ENCODE assay signal across 8 cellular contexts in the genomic region with DNA sequence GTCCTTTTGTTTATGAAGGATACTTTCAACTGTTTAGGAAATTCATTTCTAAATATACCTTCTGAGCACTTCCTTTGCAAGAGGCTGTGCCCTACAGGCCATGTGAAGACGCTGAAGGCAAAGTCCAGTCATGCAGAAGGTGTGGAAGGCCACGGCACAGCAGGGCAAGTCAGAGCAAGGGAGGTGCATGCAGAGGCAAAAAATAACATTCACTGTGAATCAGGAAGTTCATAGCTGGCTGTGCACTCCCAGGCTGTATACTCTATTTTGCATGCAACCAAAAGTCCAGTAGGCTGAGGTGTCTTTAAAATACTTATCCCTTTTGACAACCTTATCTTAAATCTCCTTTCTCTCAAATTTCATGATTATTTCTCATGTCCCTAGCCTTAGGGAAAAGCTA. TPM values are rescaled to one million over a fixed set of nuclear protein-coding genes. Genes with fewer than 3 reads are reported as not detected.
A peak's percentile ranks its signal among the peaks of the same experiment; 100 is the strongest.
DNase-seq lines count a peak whose midpoint lies in the region; ATAC-seq and TF ChIP-seq lines count a peak whose summit lies in the region.

No MANE protein-coding gene starts in this region.

- no peak overlapping the region for H3K56ac ChIP-seq in H9 (ENCODE audit: insufficient read length, low read depth, low read length)

- no peak overlapping the region for H4K5ac ChIP-seq in H9 (ENCODE audit: insufficient read length, low read depth, low read length)

- H3K9me3 ChIP-seq in CD4-positive, alpha-beta memory T cell (ENCODE audit: control insufficient read depth in 1 of 2, low read length in 2 of 2) = no peaks in the 10 kb centered on the region
- no peaks in the 10 kb centered on the region for H3K9me3 ChIP-seq in left lung
- no peaks in the 10 kb centered on the region for H3K9me3 ChIP-seq in H9 (ENCODE audit: control insufficient read depth, low read depth, low read length)

- H4K91ac ChIP-seq in H9 (ENCODE audit: insufficient read length, low read depth, low read length) = no peak overlapping the region

- CTCF ChIA-PET in CD4-positive, alpha-beta memory T cell (lab: Charles Lee; ENCODE audit: partially characterized antibody) = interaction anchor here (1.3 to 1.4 kb wide), 2 partner anchors 22 to 233 kb away, joined by 5 to 7 read pairs; no protein-coding TSS in a partner anchor

- no peaks in the 10 kb centered on the region for H3K27me3 Mint-ChIP-seq in CD4-positive, alpha-beta memory T cell
- H3K27me3 Mint-ChIP-seq in activated naive CD8-positive, alpha-beta T cell treated with anti-CD3 and anti-CD28 coated beads, Interleukin-2, amount 10 ng/mL, durations not matched to agents 7 days and 5 days = no peaks in the 10 kb centered on the region
- no peaks in the 10 kb centered on the region for H3K27me3 Mint-ChIP-seq in H9 (ENCODE audit: low read depth)

- no peak overlapping the region for H3K4ac ChIP-seq in H9 (ENCODE audit: low read depth, low read length)

- no peaks in the 10 kb centered on the region for H4K20me1 ChIP-seq in H9 (ENCODE audit: control insufficient read depth, insufficient read depth, insufficient read length)

- H3K18ac ChIP-seq in H9 (ENCODE audit: insufficient read length, low read depth, low read length) = no peak overlapping the region

- no peaks in the 10 kb centered on the region for H3K27me3 ChIP-seq in CD4-positive, alpha-beta memory T cell (ENCODE audit: insufficient read depth, low read length)
- H3K27me3 ChIP-seq in left lung (no peaks in the 10 kb centered on the region), H9 (ENCODE audit: insufficient read depth, low read length) (no peaks in the 10 kb centered on the region)

- no peak overlapping the region for H2AFZ ChIP-seq in H9 (ENCODE audit: low read length)

- H3K36me3 ChIP-seq in CD4-positive, alpha-beta memory T cell (ENCODE audit: insufficient read depth, low read length) = no peaks in the 10 kb centered on the region
- H3K36me3 ChIP-seq in left lung = peaks cover 0 to 4% of the 10 kb centered on the region in 2 donors

- no peak overlapping the region for H2BK12ac ChIP-seq in H9 (ENCODE audit: insufficient read length, low read depth, low read length)

- no CpG with 5 or more reads among the region's 2 CpGs for WGBS in H9 (ENCODE audit: extremely low coverage, insufficient read length, low lambda C conversion rate)

- no peak overlapping the region for H3K9ac ChIP-seq in H9 (ENCODE audit: extremely low read depth, insufficient read length, low read length)

- no peak overlapping the region for H3T11ph ChIP-seq in H9 (ENCODE audit: low read length)

- no peak overlapping the region for H2AK5ac ChIP-seq in H9 (ENCODE audit: insufficient read length, low read length)

- no peak overlapping the region for H2BK20ac ChIP-seq in H9 (ENCODE audit: low read depth, low read length, poor library complexity, severe bottlenecking)

- ATAC-seq in activated naive CD8-positive, alpha-beta T cell treated with anti-CD3 and anti-CD28 coated beads, Interleukin-2, amount 10 ng/mL, durations not matched to agents 7 days and 5 days (ENCODE audit: low read depth) = peak; percentile 20
- peak; percentile 66 for ATAC-seq in left lung
- no peak for ATAC-seq in GM21526 (IDR thresholded peaks at IDR 0.05; ENCODE audit: low FRiP score, unreplicated experiment)

- peaks cover 57 to 88% (median 74%) of the 10 kb centered on the region in 4 donors for H3K4me1 Mint-ChIP-seq in CD4-positive, alpha-beta memory T cell
- H3K4me1 Mint-ChIP-seq in activated naive CD8-positive, alpha-beta T cell treated with anti-CD3 and anti-CD28 coated beads, Interleukin-2, amount 10 ng/mL, durations not matched to agents 7 days and 5 days = peaks cover 67% of the 10 kb centered on the region
- peaks cover 39 to 46% of the 10 kb centered on the region in 2 experiments for H3K4me1 Mint-ChIP-seq in H9

- H3K79me2 ChIP-seq in H9 (ENCODE audit: insufficient read depth, low read length) = peaks cover 4% of the 10 kb centered on the region; the same call in 1 of the 2 replicates

- peaks cover 0 to 4% of the 10 kb centered on the region in 2 donors for H3K36me3 Mint-ChIP-seq in CD4-positive, alpha-beta memory T cell
- H3K36me3 Mint-ChIP-seq in activated naive CD8-positive, alpha-beta T cell treated with anti-CD3 and anti-CD28 coated beads, Interleukin-2, amount 10 ng/mL, durations not matched to agents 7 days and 5 days = peaks cover 5% of the 10 kb centered on the region
- H3K36me3 Mint-ChIP-seq in H9 (ENCODE audit: insufficient read depth in 1 of 3, low read depth in 3 of 3) = peaks cover 0 to 4% (median 3%) of the 10 kb centered on the region in 3 experiments; a peak in 3 of 7 replicates

- no peak overlapping the region for H3K4me3 ChIP-seq in CD4-positive, alpha-beta memory T cell (ENCODE audit: low read length in 2 of 2)
- no peak overlapping the region for H3K4me3 ChIP-seq in left lung

- no peak for DNase-seq in CD4-positive, alpha-beta memory T cell
- DNase-seq in HPDE6-E6E7 (ENCODE audit: extremely low spot score) = peak; percentile 71
- no peak for DNase-seq in activated naive CD8-positive, alpha-beta T cell treated with anti-CD3 and anti-CD28 coated beads, Interleukin-2, amount 10 ng/mL, durations not matched to agents 7 days and 5 days
- peak in 1 of 2 donors; percentile 64 for DNase-seq in left lung
- DNase-seq in H9 = no peak
- no peak for DNase-seq in cortex of kidney (lab: John Stamatoyannopoulos, UW)
- DNase-seq in GM19240 (ENCODE audit: insufficient read length, low spot score) = no peak

- H3K4me3 Mint-ChIP-seq in CD4-positive, alpha-beta memory T cell = peak overlapping the region in 6 of 8 donors; percentile 10 to 73 (median 54)
- H3K4me3 Mint-ChIP-seq in activated naive CD8-positive, alpha-beta T cell treated with anti-CD3 and anti-CD28 coated beads, Interleukin-2, amount 10 ng/mL, durations not matched to agents 7 days and 5 days = peak overlapping the region; percentile 54
- no peak overlapping the region for H3K4me3 Mint-ChIP-seq in H9

- H3K79me1 ChIP-seq in H9 (ENCODE audit: insufficient read depth, low read depth, low read length, poor library complexity, severe bottlenecking) = no peaks in the 10 kb centered on the region

- no peak overlapping the region for H2BK120ac ChIP-seq in H9 (ENCODE audit: low read depth, low read length, poor library complexity, severe bottlenecking)

- H3K23ac ChIP-seq in H9 (ENCODE audit: insufficient read length, low read depth, low read length) = no peak overlapping the region

- no peak overlapping the region for H3K4me2 ChIP-seq in H9 (ENCODE audit: insufficient read depth, insufficient read length, low read length)

- no peak overlapping the region for H2BK5ac ChIP-seq in H9 (ENCODE audit: insufficient read length, low read length)

- no peak overlapping the region for H3K27ac ChIP-seq in CD4-positive, alpha-beta memory T cell (ENCODE audit: low read depth, low read length)
- peak overlapping the region in 1 of 2 donors; percentile 35 for H3K27ac ChIP-seq in left lung
- no peak overlapping the region for H3K27ac ChIP-seq in H9 (ENCODE audit: insufficient read length, low read depth, low read length)

- H3K14ac ChIP-seq in H9 (ENCODE audit: insufficient read depth, low read length) = no peak overlapping the region

- peak overlapping the region in 5 of 7 donors; percentile 18 to 78 (median 53) for H3K27ac Mint-ChIP-seq in CD4-positive, alpha-beta memory T cell
- H3K27ac Mint-ChIP-seq in activated naive CD8-positive, alpha-beta T cell treated with anti-CD3 and anti-CD28 coated beads, Interleukin-2, amount 10 ng/mL, durations not matched to agents 7 days and 5 days = peak overlapping the region; percentile 64
- no peak overlapping the region for H3K27ac Mint-ChIP-seq in H9

- no peaks in the 10 kb centered on the region for H3K23me2 ChIP-seq in H9 (ENCODE audit: insufficient read length, low read depth, low read length, poor library complexity, severe bottlenecking)

- H3K9me3 Mint-ChIP-seq in CD4-positive, alpha-beta memory T cell = no peaks in the 10 kb centered on the region
- H3K9me3 Mint-ChIP-seq in activated naive CD8-positive, alpha-beta T cell treated with anti-CD3 and anti-CD28 coated beads, Interleukin-2, amount 10 ng/mL, durations not matched to agents 7 days and 5 days = no peaks in the 10 kb centered on the region
- H3K9me3 Mint-ChIP-seq in H9 = no peaks in the 10 kb centered on the region

- intact Hi-C loops in CD4-positive, alpha-beta memory T cell (cut with micrococcal nuclease) = no loop called here
- intact Hi-C loops in left lung (cut with DNase I) = no loop called here

- no peak overlapping the region for H2BK15ac ChIP-seq in H9 (ENCODE audit: low read depth, low read length)

- H4K8ac ChIP-seq in H9 (replicated peaks; ENCODE audit: insufficient read length, low read depth, low read length) = no peak overlapping the region

- POLR2A ChIA-PET in CD4-positive, alpha-beta memory T cell (lab: Charles Lee; ENCODE audit: partially characterized antibody) = interaction anchor here (0.8 to 0.9 kb wide), 3 partner anchors 50 to 137 kb away, joined by 3 to 5 read pairs (median 3); a partner anchor contains a TSS
- POLR2A ChIA-PET in activated naive CD8-positive, alpha-beta T cell treated with anti-CD3 and anti-CD28 coated beads, Interleukin-2, amount 10 ng/mL, durations not matched to agents 7 days and 5 days (lab: Charles Lee) = interaction anchor here (1.0 to 1.9 kb wide), 3 partner anchors 49 to 255 kb away, joined by 3 to 12 read pairs (median 4); no protein-coding TSS in a partner anchor

- H3K4me1 ChIP-seq in CD4-positive, alpha-beta memory T cell (ENCODE audit: insufficient read depth, low read length) = peaks cover 59% of the 10 kb centered on the region
- peaks cover 27 to 91% of the 10 kb centered on the region in 2 donors for H3K4me1 ChIP-seq in left lung
- H3K4me1 ChIP-seq in H9 (ENCODE audit: insufficient read depth, low read length) = peaks cover 5% of the 10 kb centered on the region; the same call in 1 of the 2 replicates

- TF ChIP-seq CTCF in left lung (IDR thresholded peaks at IDR 0.05) (no peak), H9 (conservative IDR thresholded peaks at IDR 0.05) (no peak)

RNA-seq across cellular contexts. Expression of a gene that starts 50.3 kb away (rescaled TPM):
- 10 to 100 TPM; 50.7 to 57.2 TPM for total RNA-seq in CD4-positive, alpha-beta memory T cell
- 10 to 100 TPM in 1 of 2 donors, 1 to 10 TPM in 1; 6.9 to 18.4 TPM for polyA plus RNA-seq in CD4-positive, alpha-beta memory T cell
- 10 to 100 TPM; 25.5 to 30.4 TPM for total RNA-seq in activated naive CD8-positive, alpha-beta T cell treated with anti-CD3 and anti-CD28 coated beads, Interleukin-2, amount 10 ng/mL, durations not matched to agents 7 days and 5 days
- total RNA-seq in left lung (10 to 100 TPM; 82.1 to 95.5 TPM), H9 (2021) (48.6 and 51.5 TPM in 2 replicates)

Comparison
In these comparisons a context has a peak if more than half of its experiments do, and no peak if none do; other contexts are left out.
1. H3K27ac Mint-ChIP-seq: peak in CD4-positive, alpha-beta memory T cell (5 of 7) and activated naive CD8-positive, alpha-beta T cell treated with anti-CD3 and anti-CD28 coated beads, Interleukin-2, amount 10 ng/mL, durations not matched to agents 7 days and 5 days (single experiment); none in H9 (0 of 3).
2. H3K4me3 Mint-ChIP-seq: peak in CD4-positive, alpha-beta memory T cell (6 of 8) and activated naive CD8-positive, alpha-beta T cell treated with anti-CD3 and anti-CD28 coated beads, Interleukin-2, amount 10 ng/mL, durations not matched to agents 7 days and 5 days (single experiment); none in H9 (0 of 2).